8 cellular contexts compared by ENCODE assay signal in genomic region chr13:30464496-30465351, GRCh38. TPM values are rescaled to one million over a fixed set of nuclear protein-coding genes. Genes with fewer than 3 reads are reported as not detected.
DNase-seq lines count a peak whose midpoint lies in the region; ATAC-seq lines count a peak whose summit lies in the region.

No MANE protein-coding gene starts in this region.

- peak overlapping the region; percentile 68 for H2AFZ ChIP-seq in neuronal stem cell (ENCODE audit: low read length)

- no peak overlapping the region for H4K91ac ChIP-seq in neuronal stem cell (ENCODE audit: low read depth, low read length, poor library complexity)

- WGBS in neuronal stem cell (ENCODE audit: extremely low coverage in 2 of 2, insufficient read length in 2 of 2, insufficient replicate concordance in 1 of 2), 2 donors: no CpG with 5 or more reads among the region's 139 CpGs

- peak overlapping the region; percentile 80 for H3K23ac ChIP-seq in neuronal stem cell (ENCODE audit: low read depth, low read length, poor library complexity)

- H3K27ac ChIP-seq in neuronal stem cell (replicated peaks; ENCODE audit: low read length) (peak overlapping the region; percentile 95), substantia nigra (ENCODE audit: low read depth, low read length, poor library complexity, severe bottlenecking) (peak overlapping the region; percentile 94)

- H3K4me2 ChIP-seq in neuronal stem cell (ENCODE audit: insufficient read depth, low read length, poor library complexity, severe bottlenecking): peak overlapping the region; percentile 56

- DNase-seq in COLO829 (ENCODE audit: low spot score) (peak; percentile 31), HUDEP-2 (lab: John Stamatoyannopoulos, UW; ENCODE audit: unreplicated experiment in 76 of 76) (peak in 64 of 76 experiments; percentile 9 to 78 (median 56)), RPMI8226 (peak; percentile 63), foreskin melanocyte (peak; percentile 37), neuronal stem cell (ENCODE audit: low spot score) (peak; percentile 72), substantia nigra (lab: John Stamatoyannopoulos, UW) (peak; percentile 18 to 90 (median 77))
- peak; percentile 72 for DNase-seq in activated gamma-delta T cell treated with anti-CD3 and anti-CD28 coated beads, Interleukin-2, amount 50 U/mL, for 16 hours (ENCODE audit: low read depth)

- no peak overlapping the region for H3K4ac ChIP-seq in neuronal stem cell (ENCODE audit: low read length)

- peak; percentile 38 for ATAC-seq in GM19467 (IDR thresholded peaks at IDR 0.05; ENCODE audit: unreplicated experiment)

- no peak overlapping the region for H2BK12ac ChIP-seq in neuronal stem cell (ENCODE audit: low read length)

- H3K27me3 ChIP-seq in neuronal stem cell (ENCODE audit: control insufficient read depth in 3 of 3, insufficient read depth in 3 of 3, low read depth in 1 of 3, low read length in 3 of 3): no peaks in the 10 kb centered on the region

- H3K4me3 ChIP-seq in neuronal stem cell (ENCODE audit: low read length in 2 of 2): peak overlapping the region; percentile 81 to 97

- peaks cover 2% of the 10 kb centered on the region for H3K79me1 ChIP-seq in neuronal stem cell (ENCODE audit: low read depth, low read length)

- H2AK5ac ChIP-seq in neuronal stem cell (ENCODE audit: low read depth, low read length): peak overlapping the region; percentile 70

- H3K9ac ChIP-seq in neuronal stem cell (ENCODE audit: low read depth, low read length, poor library complexity): peak overlapping the region; percentile 90

- no peak overlapping the region for H2BK120ac ChIP-seq in neuronal stem cell (ENCODE audit: low read depth, low read length)

- peaks cover 4 to 11% of the 10 kb centered on the region in 2 donors for H3K4me1 ChIP-seq in neuronal stem cell (ENCODE audit: control insufficient read depth in 2 of 2, insufficient read depth in 1 of 2, low read depth in 1 of 2, low read length in 2 of 2)

- H3K18ac ChIP-seq in neuronal stem cell (ENCODE audit: low read length): peak overlapping the region; percentile 96

- H3K9me3 ChIP-seq in neuronal stem cell (replicated peaks in 1 of 2; ENCODE audit: control insufficient read depth in 2 of 2, insufficient read depth in 1 of 2, low read depth in 1 of 2, low read length in 2 of 2): no peaks in the 10 kb centered on the region

- no peak overlapping the region for H3K14ac ChIP-seq in neuronal stem cell (ENCODE audit: low read length)

- peaks cover 5 to 30% of the 10 kb centered on the region in 2 donors for H3K36me3 ChIP-seq in neuronal stem cell (replicated peaks in 1 of 2; ENCODE audit: control insufficient read depth in 2 of 2, insufficient read depth in 2 of 2, low read length in 2 of 2)

- H2BK5ac ChIP-seq in neuronal stem cell (ENCODE audit: low read length): no peak overlapping the region

- H2BK15ac ChIP-seq in neuronal stem cell (ENCODE audit: low read length): no peak overlapping the region

- H4K8ac ChIP-seq in neuronal stem cell (ENCODE audit: low read depth, low read length): no peak overlapping the region

RNA-seq across cellular contexts. Expression of gene HMGB1, which starts 1.0 kb away (rescaled TPM):
- polyA plus RNA-seq in neuronal stem cell (2013, experiment 1 of 2): 792 TPM
- polyA plus RNA-seq in neuronal stem cell (2013, experiment 2 of 2): 805 TPM

RNA-seq across cellular contexts. Expression of gene UBE2L5, which starts 42.4 kb away (rescaled TPM):
- not detected for polyA plus RNA-seq in neuronal stem cell (2013, experiment 1 of 2)
- polyA plus RNA-seq in neuronal stem cell (2013, experiment 2 of 2): 0.24 TPM

Comparison
In these comparisons a context has a peak if more than half of its experiments do, and no peak if none do; other contexts are left out.
1. Peak in every context shown above with its lines: DNase-seq, ATAC-seq, H3K4me3 ChIP-seq and H3K27ac ChIP-seq.